In the genomic region with DNA sequence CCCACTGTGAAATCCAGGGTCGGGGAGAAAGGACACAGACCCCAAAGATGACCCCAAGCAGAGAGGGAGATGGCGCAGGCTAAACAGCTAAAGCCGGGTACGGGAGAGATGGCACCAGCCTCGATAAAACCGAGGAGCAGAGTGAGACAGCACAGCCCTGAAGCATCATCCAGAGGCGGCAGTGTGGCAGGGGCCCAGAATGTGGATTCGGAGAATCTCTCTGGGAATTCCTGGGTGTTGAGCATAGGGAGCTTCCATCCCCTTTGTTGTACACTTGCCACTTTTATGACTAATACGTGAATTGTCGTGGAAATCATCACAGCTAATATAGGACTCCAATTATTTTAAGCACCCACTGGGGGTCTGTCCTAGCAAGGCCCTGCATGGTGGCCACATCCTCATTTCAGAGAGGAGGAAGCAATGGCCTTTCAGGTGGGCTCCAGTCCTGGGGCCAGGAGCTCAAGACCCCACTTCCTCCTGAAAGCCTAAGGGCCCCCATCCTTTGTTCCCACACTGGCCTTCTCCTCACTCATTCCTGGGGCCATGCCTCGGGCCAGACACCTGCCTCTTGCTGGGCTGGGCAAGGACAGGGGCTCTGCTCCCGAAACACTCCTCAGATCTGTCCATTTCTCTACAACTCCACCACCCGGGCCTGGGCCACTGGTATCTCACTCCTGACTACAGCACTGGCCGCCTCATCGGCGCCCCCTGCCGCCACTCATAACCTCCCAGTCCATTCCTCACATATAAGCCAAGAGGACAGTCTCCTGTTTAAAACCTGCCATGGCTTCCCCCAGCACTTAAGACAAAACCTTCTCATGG, we compare ENCODE assay signal across 8 cellular contexts. TPM values are rescaled to one million over a fixed set of nuclear protein-coding genes. Genes with fewer than 3 reads are reported as not detected.
DNase-seq lines count a peak whose midpoint lies in the region; ATAC-seq and TF ChIP-seq lines count a peak whose summit lies in the region.

No MANE protein-coding gene starts in this region.

- in situ Hi-C loops in brain microvascular endothelial cell (cut with HindIII; ENCODE audit: low pct_ligation_motif_present, low sequenced_read_pairs): no loop called here

- no peak overlapping the region for H3K4me3 ChIP-seq in brain microvascular endothelial cell (ENCODE audit: low read depth, low read length)

- intact Hi-C loops in activated CD4-positive, alpha-beta T cell treated with anti-CD3 and anti-CD28 coated beads, Interleukin-2, amount 10 ng/mL, durations not matched to agents 24 days and 14 days (cut with micrococcal nuclease): no loop called here

- no peaks in the 10 kb centered on the region for H3K9me3 Mint-ChIP-seq in activated CD4-positive, alpha-beta T cell treated with anti-CD3 and anti-CD28 coated beads, Interleukin-2, amount 10 ng/mL, durations not matched to agents 24 days and 14 days

- no peak overlapping the region for H3K27ac Mint-ChIP-seq in activated CD4-positive, alpha-beta T cell treated with anti-CD3 and anti-CD28 coated beads, Interleukin-2, amount 10 ng/mL, durations not matched to agents 24 days and 14 days

- H3K36me3 ChIP-seq in brain microvascular endothelial cell (replicated peaks): no peaks in the 10 kb centered on the region

- peak; percentile 70 for DNase-seq in activated CD4-positive, alpha-beta T cell treated with anti-CD3 and anti-CD28 coated beads, Interleukin-2, amount 10 ng/mL, durations not matched to agents 24 days and 14 days
- DNase-seq in activated CD4-positive, alpha-beta T cell treated with anti-CD3 and anti-CD28 coated beads, Interleukin-2, amount 50 U/mL, for 4 hours: no peak
- DNase-seq in NCI-H1694 treated with DMSO at 0.1 percent for 48 hours (lab: John Stamatoyannopoulos, UW) (peak; percentile 32), brain microvascular endothelial cell (peak; percentile 15), D341Med (ENCODE audit: low spot score) (no peak), NCI-H1092 treated with DMSO at 0.1 percent for 48 hours (lab: John Stamatoyannopoulos, UW) (no peak)
- DNase-seq in stimulated activated CD4-positive, alpha-beta T cell treated with anti-CD3 and anti-CD28 coated beads, Interleukin-2, amount 100 ng/mL, for 24 hours: peak; percentile 29 to 42

- H3K27ac ChIP-seq in brain microvascular endothelial cell: no peak overlapping the region

- TF ChIP-seq CTCF in brain microvascular endothelial cell (IDR thresholded peaks at IDR 0.05; ENCODE audit: low read depth, low read length, missing control alignments): peak; percentile 65

- no peaks in the 10 kb centered on the region for H3K27me3 Mint-ChIP-seq in activated CD4-positive, alpha-beta T cell treated with anti-CD3 and anti-CD28 coated beads, Interleukin-2, amount 10 ng/mL, durations not matched to agents 24 days and 14 days

- no peaks in the 10 kb centered on the region for H3K27me3 ChIP-seq in brain microvascular endothelial cell (replicated peaks)

- no peak for ATAC-seq in HG03135 (IDR thresholded peaks at IDR 0.05; ENCODE audit: unreplicated experiment)

- H3K36me3 Mint-ChIP-seq in activated CD4-positive, alpha-beta T cell treated with anti-CD3 and anti-CD28 coated beads, Interleukin-2, amount 10 ng/mL, durations not matched to agents 24 days and 14 days (ENCODE audit: low read depth): no peaks in the 10 kb centered on the region

- no peak overlapping the region for H3K4me3 Mint-ChIP-seq in activated CD4-positive, alpha-beta T cell treated with anti-CD3 and anti-CD28 coated beads, Interleukin-2, amount 10 ng/mL, durations not matched to agents 24 days and 14 days

- peaks cover 5% of the 10 kb centered on the region for H3K4me1 Mint-ChIP-seq in activated CD4-positive, alpha-beta T cell treated with anti-CD3 and anti-CD28 coated beads, Interleukin-2, amount 10 ng/mL, durations not matched to agents 24 days and 14 days

RNA-seq across cellular contexts. Expression of a gene that starts 29.3 kb away (rescaled TPM):
- total RNA-seq in activated CD4-positive, alpha-beta T cell treated with anti-CD3 and anti-CD28 coated beads, Interleukin-2, amount 10 ng/mL, durations not matched to agents 24 days and 14 days: 0.68 and 1.2 TPM in 2 replicates

RNA-seq across cellular contexts. Expression of a gene that starts 46.7 kb away (rescaled TPM):
- 3.9 and 4.9 TPM in 2 replicates for total RNA-seq in activated CD4-positive, alpha-beta T cell treated with anti-CD3 and anti-CD28 coated beads, Interleukin-2, amount 10 ng/mL, durations not matched to agents 24 days and 14 days

RNA-seq across cellular contexts. Expression of a gene that starts 52.6 kb away (rescaled TPM):
- total RNA-seq in activated CD4-positive, alpha-beta T cell treated with anti-CD3 and anti-CD28 coated beads, Interleukin-2, amount 10 ng/mL, durations not matched to agents 24 days and 14 days: 16.7 and 18.5 TPM in 2 replicates

Comparison
In these comparisons a context has a peak if more than half of its experiments do, and no peak if none do; other contexts are left out.
1. DNase-seq: peak in activated CD4-positive, alpha-beta T cell treated with anti-CD3 and anti-CD28 coated beads, Interleukin-2, amount 10 ng/mL, durations not matched to agents 24 days and 14 days (single experiment), NCI-H1694 treated with DMSO at 0.1 percent for 48 hours (single experiment), brain microvascular endothelial cell (single experiment) and stimulated activated CD4-positive, alpha-beta T cell treated with anti-CD3 and anti-CD28 coated beads, Interleukin-2, amount 100 ng/mL, for 24 hours (2 of 2); none in activated CD4-positive, alpha-beta T cell treated with anti-CD3 and anti-CD28 coated beads, Interleukin-2, amount 50 U/mL, for 4 hours (0 of 2), D341Med (single experiment) and NCI-H1092 treated with DMSO at 0.1 percent for 48 hours (single experiment).